21 cellular contexts compared by ENCODE assay signal in genomic region chr16:80682435-80683070, GRCh38.
DNase-seq lines count a peak whose midpoint lies in the region; FAIRE-seq and TF ChIP-seq lines count a peak whose summit lies in the region.
"Had no signal": no experiment of that assay in that cellular context is flagged by ENCODE, and none has a peak within 500 bp of the region (broad histone marks: within the 10 kb centered on the region; RNA-seq: fewer than 3 reads in every experiment).

No MANE protein-coding gene starts in this region.

- H3K9me2 ChIP-seq in GM23248 (ENCODE audit: insufficient read depth) (no peaks in the 10 kb centered on the region), Karpas-422 (replicated peaks; ENCODE audit: insufficient read depth, low read length) (no peaks in the 10 kb centered on the region)

- no peaks in the 10 kb centered on the region for H3K27me3 Mint-ChIP-seq in astrocyte (ENCODE audit: low read depth, unreplicated experiment)
- H3K27me3 Mint-ChIP-seq: CD8-positive, alpha-beta memory T cell had no signal

- H3K9me3 ChIP-seq in GM23248 (ENCODE audit: low read depth) (no peaks in the 10 kb centered on the region), astrocyte (ENCODE audit: insufficient read depth, low read depth, low read length) (no peaks in the 10 kb centered on the region), Karpas-422 (ENCODE audit: low read length) (no peaks in the 10 kb centered on the region)
- H3K9me3 ChIP-seq: SJSA1 had no signal

- peak overlapping the region; percentile 77 for H3K27ac ChIP-seq in GM23248
- H3K27ac ChIP-seq in astrocyte (ENCODE audit: low read depth, low read length), result peak overlapping the region; percentile 10
- H3K27ac ChIP-seq in Karpas-422 (ENCODE audit: low read length), result no peak overlapping the region
- H3K27ac ChIP-seq: left ventricle myocardium inferior, SJSA1 had no signal

- no peaks in the 10 kb centered on the region for H3K9me3 Mint-ChIP-seq in astrocyte (ENCODE audit: unreplicated experiment)

- FAIRE-seq in astrocyte (lab: Jason Lieb, UNC), result no peak

- H4K20me1 ChIP-seq in GM23248 (ENCODE audit: insufficient read depth) (no peaks in the 10 kb centered on the region), astrocyte (ENCODE audit: insufficient read depth, low read length) (peaks cover 29% of the 10 kb centered on the region), Karpas-422 (ENCODE audit: insufficient read depth, low read depth, low read length) (no peaks in the 10 kb centered on the region)

- in situ Hi-C loops in GM23248 (cut with MboI) (no loop called here), ACHN (cut with HindIII; ENCODE audit: low pct_ligation_motif_present, low pct_unique_long_range_greater_than_20kb, low sequenced_read_pairs) (no loop called here)

- peaks cover 15% of the 10 kb centered on the region for H3F3A ChIP-seq in GM23248 (ENCODE audit: insufficient read depth)

- peaks cover 22% of the 10 kb centered on the region for H3K36me3 Mint-ChIP-seq in astrocyte (ENCODE audit: low read depth, unreplicated experiment)

- peak; percentile 93 for DNase-seq in GM23248
- peak; percentile 30 for DNase-seq in astrocyte (ENCODE audit: low read depth)
- DNase-seq in fibroblast of villous mesenchyme (ENCODE audit: low read depth), result peak; percentile 89
- peak; percentile 6 for DNase-seq in smooth muscle cell of the brain vasculature (ENCODE audit: low read depth, low spot score)
- no peak for DNase-seq in retina
- DNase-seq in Karpas-422, result no peak
- DNase-seq in activated CD8-positive, alpha-beta memory T cell treated with anti-CD3 and anti-CD28 coated beads, Interleukin-2, amount 50 U/mL, for 48 hours, result no peak
- no peak for DNase-seq in ACHN
- DNase-seq: activated CD8-positive, alpha-beta memory T cell treated with anti-CD3 and anti-CD28 coated beads for 24 hours; activated effector memory CD4-positive, alpha-beta T cell treated with anti-CD3 and anti-CD28 coated beads, Interleukin-2, amount 50 U/mL, for 16 hours; CD8-positive, alpha-beta memory T cell; endodermal cell; GF-D8; left ventricle myocardium inferior; naive B cell; NCI-H1092 treated with DMSO at 0.1 percent for 48 hours; NCI-H226; stimulated activated CD4-positive, alpha-beta T cell treated with anti-CD3 and anti-CD28 coated beads, Interleukin-4, amount 100 ng/mL, for 24 hours; trophoblast cell had no signal

- WGBS in GM23248 (ENCODE audit: low coverage in 1 of 2, low lambda C conversion rate in 2 of 2, missing lambda C conversion rate in 2 of 2), 2 experiments, result 33 to 44% methylated on average over 18 of the region's 18 CpGs

- H3K36me3 ChIP-seq in GM23248 (ENCODE audit: low read depth), result no peaks in the 10 kb centered on the region
- H3K36me3 ChIP-seq in astrocyte (ENCODE audit: insufficient read depth, low read length), result no peaks in the 10 kb centered on the region
- no peaks in the 10 kb centered on the region for H3K36me3 ChIP-seq in Karpas-422 (ENCODE audit: insufficient read depth, low read length)
- H3K36me3 ChIP-seq: left ventricle myocardium inferior, SJSA1 had no signal

- H3K4me3 ChIP-seq in GM23248, result peak overlapping the region; percentile 57
- H3K4me3 ChIP-seq in astrocyte (ENCODE audit: insufficient read depth, low read depth, low read length), result no peak overlapping the region
- peak overlapping the region; percentile 25 for H3K4me3 ChIP-seq in fibroblast of villous mesenchyme (ENCODE audit: low read depth, low read length)
- no peak overlapping the region for H3K4me3 ChIP-seq in Karpas-422 (ENCODE audit: low read length)
- H3K4me3 ChIP-seq: left ventricle myocardium inferior, SJSA1 had no signal

- peaks cover 14% of the 10 kb centered on the region for H3K4me1 ChIP-seq in GM23248 (ENCODE audit: insufficient read depth)
- H3K4me1 ChIP-seq in astrocyte (ENCODE audit: insufficient read depth, low read length), result peaks cover 3% of the 10 kb centered on the region
- H3K4me1 ChIP-seq in Karpas-422 (ENCODE audit: low read length), result peaks cover 4% of the 10 kb centered on the region; the same call in 1 of the 2 replicates
- H3K4me1 ChIP-seq: left ventricle myocardium inferior, SJSA1 had no signal

- no peaks in the 10 kb centered on the region; the same call in 1 of the 2 replicates for H3K79me2 ChIP-seq in GM23248 (ENCODE audit: insufficient read depth)
- H3K79me2 ChIP-seq in astrocyte (ENCODE audit: insufficient read depth, low read length), result no peaks in the 10 kb centered on the region
- H3K79me2 ChIP-seq in Karpas-422 (ENCODE audit: low read length), result no peaks in the 10 kb centered on the region

- peaks cover 7% of the 10 kb centered on the region for H3K4me1 Mint-ChIP-seq in astrocyte (ENCODE audit: low read depth, unreplicated experiment)
- H3K4me1 Mint-ChIP-seq: brain, endodermal cell had no signal

- H3K27me3 ChIP-seq in GM23248 (replicated peaks; ENCODE audit: insufficient read depth), result no peaks in the 10 kb centered on the region
- H3K27me3 ChIP-seq in astrocyte (ENCODE audit: insufficient read depth, low read length), result no peaks in the 10 kb centered on the region
- H3K27me3 ChIP-seq in Karpas-422 (ENCODE audit: low read length), result no peaks in the 10 kb centered on the region
- H3K27me3 ChIP-seq: SJSA1 had no signal

- no peak for TF ChIP-seq CTCF in astrocyte (IDR thresholded peaks at IDR 0.05; ENCODE audit: insufficient read depth, low read depth, low read length)
- TF ChIP-seq CTCF in fibroblast of villous mesenchyme (IDR thresholded peaks at IDR 0.05; ENCODE audit: insufficient read depth, low read depth, low read length), result no peak

- H3K27ac Mint-ChIP-seq in astrocyte (ENCODE audit: unreplicated experiment), result no peak overlapping the region
- H3K27ac Mint-ChIP-seq: brain; CD8-positive, alpha-beta memory T cell; endodermal cell had no signal

- H3K4me3 Mint-ChIP-seq in astrocyte (ENCODE audit: unreplicated experiment), result no peak overlapping the region
- H3K4me3 Mint-ChIP-seq: CD8-positive, alpha-beta memory T cell; endodermal cell had no signal

- H3K4me2 ChIP-seq in GM23248 (ENCODE audit: unreplicated experiment), result peak overlapping the region; percentile 76
- H3K4me2 ChIP-seq in astrocyte (ENCODE audit: low read length), result peak overlapping the region; percentile 19
- H3K4me2 ChIP-seq in Karpas-422 (ENCODE audit: low read depth, low read length, poor library complexity, severe bottlenecking), result no peak overlapping the region

- H3K9ac ChIP-seq in GM23248 (peak overlapping the region; percentile 61), astrocyte (ENCODE audit: low read length) (no peak overlapping the region), Karpas-422 (ENCODE audit: low read length) (no peak overlapping the region)

- H2AFZ ChIP-seq in GM23248, result 0 out of 2 replicates have a peak overlapping the region, but pooled peaks have one; percentile 49
- no peak overlapping the region for H2AFZ ChIP-seq in astrocyte (ENCODE audit: low read depth, low read length)
- H2AFZ ChIP-seq in Karpas-422 (ENCODE audit: low read length), result no peak overlapping the region

Comparison
In these comparisons a context has a peak if more than half of its experiments do, and no peak if none do; other contexts are left out.
1. DNase-seq: peak in GM23248 (single experiment), astrocyte (single experiment), fibroblast of villous mesenchyme (single experiment) and smooth muscle cell of the brain vasculature (single experiment); none in retina (single experiment), Karpas-422 (single experiment), activated CD8-positive, alpha-beta memory T cell treated with anti-CD3 and anti-CD28 coated beads, Interleukin-2, amount 50 U/mL, for 48 hours (single experiment) and ACHN (single experiment).
2. H3K4me3 ChIP-seq: peak in GM23248 (single experiment) and fibroblast of villous mesenchyme (single experiment); none in astrocyte (single experiment) and Karpas-422 (single experiment).